ENCODE assay signal across 8 cellular contexts in genomic region chr16:27367463-27368357, GRCh38. TPM values are rescaled to one million over a fixed set of nuclear protein-coding genes. Genes with fewer than 3 reads are reported as not detected.
DNase-seq lines count a peak whose midpoint lies in the region; ATAC-seq and TF ChIP-seq lines count a peak whose summit lies in the region.

No MANE protein-coding gene starts in this region.

- H3K4me3 ChIP-seq in endodermal cell (ENCODE audit: low read length) = no peak overlapping the region
- H3K4me3 ChIP-seq in mononuclear cell (ENCODE audit: low read length) = peak overlapping the region; percentile 7

- H3K27ac ChIP-seq in endodermal cell (ENCODE audit: low read depth, low read length) = no peak overlapping the region

- H3K27me3 ChIP-seq in endodermal cell (ENCODE audit: control insufficient read depth, insufficient read depth, low read length, poor library complexity, severe bottlenecking) (no peaks in the 10 kb centered on the region), mononuclear cell (ENCODE audit: insufficient read depth, low read length) (no peaks in the 10 kb centered on the region)

- peaks cover 6% of the 10 kb centered on the region for H3K36me3 ChIP-seq in endodermal cell (ENCODE audit: control insufficient read depth, insufficient read depth, low read length)

- no peaks in the 10 kb centered on the region for H3K9me3 ChIP-seq in endodermal cell (ENCODE audit: control insufficient read depth, low read length)
- no peaks in the 10 kb centered on the region for H3K9me3 ChIP-seq in mononuclear cell (ENCODE audit: low read depth, low read length)

- peak; percentile 94 for TF ChIP-seq CTCF in endodermal cell (conservative IDR thresholded peaks at IDR 0.05)

- no peak overlapping the region for H3K27ac Mint-ChIP-seq in endodermal cell

- H3K4me1 ChIP-seq in endodermal cell (ENCODE audit: control insufficient read depth, insufficient read depth, low read length) (no peaks in the 10 kb centered on the region), mononuclear cell (ENCODE audit: insufficient read depth, low read length) (peaks cover 44% of the 10 kb centered on the region)

- 76 to 84% methylated on average over 22 to 26 of the region's 27 CpGs for WGBS in endodermal cell (ENCODE audit: insufficient coverage in 1 of 2, insufficient read length in 1 of 2), 2 experiments

- peak; percentile 50 to 68 for DNase-seq in AML-193 (lab: John Stamatoyannopoulos, UW)
- peak; percentile 77 for DNase-seq in NK-92 treated with Interleukin-12 subunit alpha and Interleukin-12 subunit beta, amount 100 ng/mL, for 24 hours (lab: John Stamatoyannopoulos, UW)
- peak; percentile 74 to 77 (median 77) for DNase-seq in activated CD8-positive, alpha-beta memory T cell treated with anti-CD3 and anti-CD28 coated beads for 48 hours (ENCODE audit: low read depth in 2 of 3, low spot score in 2 of 3)
- peak; percentile 91 for DNase-seq in endodermal cell
- peak; percentile 79 to 85 for DNase-seq in stimulated activated CD8-positive, alpha-beta memory T cell treated with anti-CD3 and anti-CD28 coated beads, Interleukin-2, amount 100 ng/mL, for 48 hours (ENCODE audit: low read depth in 2 of 2)

- peaks cover 6% of the 10 kb centered on the region for H3K36me3 Mint-ChIP-seq in endodermal cell (ENCODE audit: low read depth)

- no peak overlapping the region for H3K4me3 Mint-ChIP-seq in endodermal cell

- H3K4me1 Mint-ChIP-seq in endodermal cell = peaks cover 8% of the 10 kb centered on the region

- H3K9ac ChIP-seq in endodermal cell (ENCODE audit: extremely low read depth, low read length, poor library complexity, severe bottlenecking) = no peak overlapping the region

- no peaks in the 10 kb centered on the region for H3K9me3 Mint-ChIP-seq in endodermal cell

- H3K27me3 Mint-ChIP-seq in endodermal cell (ENCODE audit: insufficient read depth) = no peaks in the 10 kb centered on the region

- peak; percentile 87 for ATAC-seq in GM18909 (IDR thresholded peaks at IDR 0.05; ENCODE audit: poor library complexity, unreplicated experiment)
- peak; percentile 64 for ATAC-seq in HG03135 (IDR thresholded peaks at IDR 0.05; ENCODE audit: unreplicated experiment)

RNA-seq across cellular contexts. Expression of gene IL21R, which starts 34.3 kb away (rescaled TPM):
- total RNA-seq in endodermal cell = under 1 TPM in 1 of 2 donors, not detected in 1; 0.18 TPM
- polyA plus RNA-seq in endodermal cell (2013, experiment 1 of 2) = 0.57 TPM
- 0.17 TPM for polyA plus RNA-seq in endodermal cell (2013, experiment 2 of 2)
- 21.1 TPM for total RNA-seq in mononuclear cell

RNA-seq across cellular contexts. Expression of gene IL4R, which starts 53.9 kb away (rescaled TPM):
- total RNA-seq in endodermal cell (10 to 100 TPM; 30.6 to 31.6 TPM), mononuclear cell (103 TPM)
- 8.0 TPM for polyA plus RNA-seq in endodermal cell (2013, experiment 1 of 2)
- polyA plus RNA-seq in endodermal cell (2013, experiment 2 of 2) = 7.6 TPM

Comparison
In these comparisons a context has a peak if more than half of its experiments do, and no peak if none do; other contexts are left out.
1. RNA of gene IL21R, which starts 34.3 kb away (total RNA-seq): 21.1 TPM in mononuclear cell (single experiment); 0.18 TPM in endodermal cell; every median in the first group is over 10 times any median in the second.
2. Peak in every context shown above with its lines, with median percentiles within 50 percentile points of each other: DNase-seq.